8 cellular contexts compared by ENCODE assay signal in genomic region chr2:156436477-156437085, GRCh38. TPM values are rescaled to one million over a fixed set of nuclear protein-coding genes. Genes with fewer than 3 reads are reported as not detected.
DNase-seq lines count a peak whose midpoint lies in the region; ATAC-seq and TF ChIP-seq lines count a peak whose summit lies in the region.

No MANE protein-coding gene starts in this region.

- H3F3A ChIP-seq in OCI-LY1 (ENCODE audit: insufficient read depth, low read length) (no peaks in the 10 kb centered on the region), smooth muscle cell (ENCODE audit: low read depth) (no peaks in the 10 kb centered on the region)

- DNase-seq in A172 (ENCODE audit: low spot score) = peak; percentile 38
- no peak for DNase-seq in astrocyte of the cerebellum (ENCODE audit: low read depth)
- no peak for DNase-seq in smooth muscle cell (lab: John Stamatoyannopoulos, UW; ENCODE audit: unreplicated experiment)
- DNase-seq in AG20443 (ENCODE audit: low spot score) = no peak

- no peaks in the 10 kb centered on the region for H3K27me3 ChIP-seq in OCI-LY1 (ENCODE audit: insufficient read depth, low read length)
- no peaks in the 10 kb centered on the region for H3K27me3 ChIP-seq in smooth muscle cell (ENCODE audit: low read depth)

- WGBS in smooth muscle cell (ENCODE audit: low lambda C conversion rate) = 1% methylated on average over 19 of the region's 19 CpGs

- no peak overlapping the region for H3K27ac ChIP-seq in OCI-LY1 (ENCODE audit: low read depth, low read length, poor library complexity, severe bottlenecking)
- peak overlapping the region; percentile 93 for H3K27ac ChIP-seq in smooth muscle cell (ENCODE audit: low read depth)

- H3K9me3 ChIP-seq in OCI-LY1 (ENCODE audit: low read length) (no peaks in the 10 kb centered on the region), iPS-18c (ENCODE audit: control insufficient read depth, insufficient read depth, low read length) (no peaks in the 10 kb centered on the region), smooth muscle cell (replicated peaks; ENCODE audit: low read depth) (no peaks in the 10 kb centered on the region)

- TF ChIP-seq CTCF in OCI-LY1 (IDR thresholded peaks at IDR 0.05; ENCODE audit: low read length) (no peak), astrocyte of the cerebellum (IDR thresholded peaks at IDR 0.05; ENCODE audit: low read depth, low read length, missing control alignments) (no peak), smooth muscle cell (IDR thresholded peaks at IDR 0.05; ENCODE audit: borderline replicate concordance, insufficient read depth, poor library complexity, severe bottlenecking) (no peak)

- H3K36me3 ChIP-seq in OCI-LY1 (ENCODE audit: insufficient read depth, low read length) = no peaks in the 10 kb centered on the region
- no peaks in the 10 kb centered on the region for H3K36me3 ChIP-seq in smooth muscle cell (ENCODE audit: low read depth)

- peaks cover 23% of the 10 kb centered on the region for H3K4me1 ChIP-seq in OCI-LY1 (ENCODE audit: insufficient read depth, low read length, severe bottlenecking)
- peaks cover 20% of the 10 kb centered on the region for H3K4me1 ChIP-seq in smooth muscle cell (ENCODE audit: low read depth)

- peak overlapping the region; percentile 70 for H3K4me3 ChIP-seq in OCI-LY1 (ENCODE audit: low read depth, low read length, poor library complexity, severe bottlenecking)
- peak overlapping the region; percentile 64 for H3K4me3 ChIP-seq in astrocyte of the cerebellum (ENCODE audit: low read depth, low read length)
- H3K4me3 ChIP-seq in iPS-18c (ENCODE audit: insufficient read depth, low read depth, low read length) = peak overlapping the region; percentile 79
- H3K4me3 ChIP-seq in smooth muscle cell = peak overlapping the region; percentile 76

- H3K9ac ChIP-seq in OCI-LY1 (ENCODE audit: low read length) (peak overlapping the region; percentile 73), smooth muscle cell (ENCODE audit: low read depth) (peak overlapping the region; percentile 90)

- H3K9me2 ChIP-seq in OCI-LY1 (ENCODE audit: low read depth, low read length) = no peaks in the 10 kb centered on the region

- ATAC-seq in GM18508 (IDR thresholded peaks at IDR 0.05; ENCODE audit: insufficient read depth, unreplicated experiment) (peak; percentile 48), HG02938 (IDR thresholded peaks at IDR 0.05; ENCODE audit: unreplicated experiment) (peak; percentile 54)

- H2AFZ ChIP-seq in OCI-LY1 (ENCODE audit: low read length) = peak overlapping the region; percentile 44; the same call in 1 of the 2 replicates
- peak overlapping the region; percentile 84 for H2AFZ ChIP-seq in smooth muscle cell (ENCODE audit: low read depth)

- H3K79me2 ChIP-seq in OCI-LY1 (ENCODE audit: insufficient read depth, low read length) (no peaks in the 10 kb centered on the region), smooth muscle cell (ENCODE audit: low read depth) (peaks cover 34% of the 10 kb centered on the region)

- in situ Hi-C loops in astrocyte of the cerebellum (cut with HindIII; ENCODE audit: low sequenced_read_pairs) = no loop called here

- no peaks in the 10 kb centered on the region for H4K20me1 ChIP-seq in OCI-LY1 (ENCODE audit: insufficient read depth, low read length)
- no peaks in the 10 kb centered on the region for H4K20me1 ChIP-seq in smooth muscle cell (ENCODE audit: low read depth)

- peak overlapping the region; percentile 88 for H3K4me2 ChIP-seq in OCI-LY1 (ENCODE audit: low read length)
- peak overlapping the region; percentile 93 for H3K4me2 ChIP-seq in smooth muscle cell

RNA-seq across cellular contexts. Expression of gene GPD2, which starts 0.4 kb away (rescaled TPM):
- 93.5 and 114 TPM in 2 replicates for total RNA-seq in A172 (2014; rRNA removed; shearing (Covaris generic))
- 25.8 and 26.2 TPM in 2 replicates for total RNA-seq in smooth muscle cell
- 3.4 and 5.6 TPM in 2 replicates for polyA plus RNA-seq in smooth muscle cell
